18 cellular contexts compared by ENCODE assay signal in the genomic region with DNA sequence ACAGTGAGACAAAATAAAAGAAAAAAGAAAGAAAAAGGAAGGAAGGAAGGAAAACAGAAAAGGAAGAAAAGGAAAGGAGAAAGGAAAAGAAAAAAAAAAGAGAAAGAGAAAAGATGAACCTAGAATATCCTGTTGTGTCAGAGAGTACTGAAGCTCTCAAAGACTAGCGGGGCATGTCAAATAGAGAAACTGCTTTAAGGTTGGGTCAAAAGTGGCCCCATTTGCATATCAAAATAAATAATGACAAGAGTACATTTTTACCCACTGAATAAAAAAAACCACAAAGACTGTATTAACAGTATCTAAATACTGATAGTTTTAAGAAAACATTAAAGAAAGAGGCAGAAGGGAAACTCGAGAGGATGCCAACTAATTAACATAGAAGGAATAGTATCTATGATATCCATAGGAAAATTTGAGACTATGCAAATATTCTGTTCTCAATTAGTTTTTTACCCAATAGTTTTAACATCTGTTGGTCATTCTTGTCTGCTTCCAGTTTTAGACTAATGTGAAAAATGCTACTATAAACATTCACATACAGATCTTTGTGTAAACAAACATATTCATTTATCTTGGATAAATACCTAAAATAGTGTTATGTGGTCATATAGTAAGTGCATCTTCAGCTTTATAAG.
"Had no signal": no experiment of that assay in that cellular context is flagged by ENCODE, and none has a peak within 500 bp of the region (broad histone marks: within the 10 kb centered on the region; RNA-seq: fewer than 3 reads in every experiment).

No MANE protein-coding gene starts in this region.

- H3K9me3 Mint-ChIP-seq: activated CD4-positive, alpha-beta T cell treated with anti-CD3 and anti-CD28 coated beads, Interleukin-2, amount 10 ng/mL, durations not matched to agents 24 days and 14 days; activated T-helper 1 cell treated with anti-CD3 and anti-CD28 coated beads, Interleukin-12 subunit alpha, Interleukin-12 subunit beta, Interleukin-2, Interleukin-4 antibody, amounts not matched to agents 30 ng/mL and 10 ng/mL and 1 ng/mL, durations not matched to agents 14 hours and 24 hours and 36 hours; neural progenitor cell had no signal

- H3K27ac ChIP-seq: dorsolateral prefrontal cortex, lower lobe of right lung, neural progenitor cell, pancreas, transverse colon had no signal

- H3K27me3 Mint-ChIP-seq: T-helper 17 cell had no signal

- FAIRE-seq: pancreas, TTC549 had no signal

- H3K4me3 ChIP-seq: dorsolateral prefrontal cortex, lower lobe of right lung, neural progenitor cell, pancreas, transverse colon had no signal

- H3K27me3 ChIP-seq: dorsolateral prefrontal cortex, neural progenitor cell, pancreas, transverse colon had no signal

- H3K9ac ChIP-seq: neural progenitor cell had no signal

- ATAC-seq: left cardiac atrium, lower lobe of right lung, pancreas, T-helper 17 cell had no signal

- H3K4me3 Mint-ChIP-seq: activated CD4-positive, alpha-beta T cell treated with anti-CD3 and anti-CD28 coated beads, Interleukin-2, amount 10 ng/mL, durations not matched to agents 24 days and 14 days; activated T-helper 1 cell treated with anti-CD3 and anti-CD28 coated beads, Interleukin-12 subunit alpha, Interleukin-12 subunit beta, Interleukin-2, Interleukin-4 antibody, amounts not matched to agents 30 ng/mL and 10 ng/mL and 1 ng/mL, durations not matched to agents 14 hours and 24 hours and 36 hours; mesothelial cell of epicardium; neural progenitor cell; T-helper 17 cell had no signal

- H2AFZ ChIP-seq: neural progenitor cell had no signal

- H3K9me3 ChIP-seq: lower lobe of right lung, pancreas, transverse colon had no signal

- H3K4me2 ChIP-seq: neural progenitor cell had no signal

- DNase-seq: activated CD4-positive, alpha-beta T cell treated with anti-CD3 and anti-CD28 coated beads, Interleukin-2, amount 10 ng/mL, durations not matched to agents 24 days and 14 days; activated CD4-positive, CD25-positive, alpha-beta regulatory T cell; activated CD8-positive, alpha-beta memory T cell treated with anti-CD3 and anti-CD28 coated beads, Interleukin-2, amount 50 U/mL, for 48 hours; aorta; dorsolateral prefrontal cortex; erythroblast; left cardiac atrium; lower lobe of right lung; pancreas; stimulated activated CD4-positive, alpha-beta T cell treated with anti-CD3 and anti-CD28 coated beads, Interleukin-15, amount 100 ng/mL, for 24 hours; stimulated activated CD4-positive, alpha-beta T cell treated with anti-CD3 and anti-CD28 coated beads, Interleukin-4, amount 100 ng/mL, for 1 hour; stimulated activated naive CD4-positive, alpha-beta T cell; T-helper 17 cell; transverse colon had no signal

- H3K27ac Mint-ChIP-seq: activated CD4-positive, alpha-beta T cell treated with anti-CD3 and anti-CD28 coated beads, Interleukin-2, amount 10 ng/mL, durations not matched to agents 24 days and 14 days; activated T-helper 1 cell treated with anti-CD3 and anti-CD28 coated beads, Interleukin-12 subunit alpha, Interleukin-12 subunit beta, Interleukin-2, Interleukin-4 antibody, amounts not matched to agents 30 ng/mL and 10 ng/mL and 1 ng/mL, durations not matched to agents 14 hours and 24 hours and 36 hours; mesothelial cell of epicardium; T-helper 17 cell had no signal

- H3K4me1 Mint-ChIP-seq: activated CD4-positive, alpha-beta T cell treated with anti-CD3 and anti-CD28 coated beads, Interleukin-2, amount 10 ng/mL, durations not matched to agents 24 days and 14 days; mesothelial cell of epicardium; T-helper 17 cell had no signal

- H3K36me3 ChIP-seq: lower lobe of right lung, neural progenitor cell, pancreas, transverse colon had no signal

- H3K4me1 ChIP-seq: lower lobe of right lung, neural progenitor cell, pancreas, transverse colon had no signal
